28 cellular contexts compared by ENCODE assay signal in genomic region chr2:178056345-178056744, GRCh38. TPM values are rescaled to one million over a fixed set of nuclear protein-coding genes. Genes with fewer than 3 reads are reported as not detected.
"Had no signal": no experiment of that assay in that cellular context is flagged by ENCODE, and none has a peak within 500 bp of the region (broad histone marks: within the 10 kb centered on the region; RNA-seq: fewer than 3 reads in every experiment).

No MANE protein-coding gene starts in this region.

- H3K4me3 ChIP-seq: stomach, suprapubic skin, testis, thoracic aorta, thyroid gland, tibial artery, transverse colon, upper lobe of left lung, upper lobe of right lung, uterus, vagina had no signal

- H3K9me3 ChIP-seq: stomach, suprapubic skin, testis, thoracic aorta, thyroid gland, tibial artery, transverse colon, upper lobe of left lung, upper lobe of right lung, uterus, vagina had no signal

- H3K27me3 ChIP-seq: stomach, suprapubic skin, testis, thyroid gland, tibial artery, transverse colon, upper lobe of left lung, upper lobe of right lung, uterus, vagina had no signal

- H3K4me3 Mint-ChIP-seq: stimulated activated effector memory CD8-positive, alpha-beta T cell treated with anti-CD3 and anti-CD28 coated beads, Interleukin-12 subunit alpha, Interleukin-12 subunit beta, amount 100 ng/mL, for 72 hours; stimulated activated memory B cell treated with anti-CD40 and anti-IgM and Interleukin-4, amounts not matched to agents 10 μg/mL and 1 μg/mL and 100 μg/mL, for 72 hours; stimulated activated naive CD8-positive, alpha-beta T cell treated with anti-CD3 and anti-CD28 coated beads, Interleukin-15, amount 100 ng/mL, for 72 hours; stimulated activated naive CD8-positive, alpha-beta T cell treated with anti-CD3 and anti-CD28 coated beads, Interleukin-15, Interleukin-2, amounts not matched to agents 100 ng/mL and 50 ng/mL, for 24 hours; type B pancreatic cell had no signal

- H3K36me3 ChIP-seq: stomach, suprapubic skin, thoracic aorta, thyroid gland, tibial artery, transverse colon, upper lobe of left lung, upper lobe of right lung, uterus, vagina had no signal

- H3K36me3 Mint-ChIP-seq: stimulated activated effector memory CD8-positive, alpha-beta T cell treated with anti-CD3 and anti-CD28 coated beads, Interleukin-12 subunit alpha, Interleukin-12 subunit beta, amount 100 ng/mL, for 72 hours; stimulated activated memory B cell treated with anti-CD40 and anti-IgM and Interleukin-4, amounts not matched to agents 10 μg/mL and 1 μg/mL and 100 μg/mL, for 72 hours; type B pancreatic cell had no signal

- H3K4me1 Mint-ChIP-seq: stimulated activated effector memory CD8-positive, alpha-beta T cell treated with anti-CD3 and anti-CD28 coated beads, Interleukin-12 subunit alpha, Interleukin-12 subunit beta, amount 100 ng/mL, for 72 hours; stimulated activated memory B cell treated with anti-CD40 and anti-IgM and Interleukin-4, amounts not matched to agents 10 μg/mL and 1 μg/mL and 100 μg/mL, for 72 hours; stimulated activated naive CD8-positive, alpha-beta T cell treated with anti-CD3 and anti-CD28 coated beads, Interleukin-15, amount 100 ng/mL, for 72 hours had no signal

- H3K4me1 ChIP-seq: stomach, suprapubic skin, testis, tibial artery, transverse colon, upper lobe of left lung, upper lobe of right lung, uterus, vagina had no signal

- H3K27me3 Mint-ChIP-seq: stimulated activated memory B cell treated with anti-CD40 and anti-IgM and Interleukin-4, amounts not matched to agents 10 μg/mL and 1 μg/mL and 100 μg/mL, for 72 hours; stimulated activated naive CD8-positive, alpha-beta T cell treated with anti-CD3 and anti-CD28 coated beads, Interleukin-15, Interleukin-2, amounts not matched to agents 100 ng/mL and 50 ng/mL, for 24 hours had no signal

- H3K27ac Mint-ChIP-seq: stimulated activated effector memory CD8-positive, alpha-beta T cell treated with anti-CD3 and anti-CD28 coated beads, Interleukin-12 subunit alpha, Interleukin-12 subunit beta, amount 100 ng/mL, for 72 hours; stimulated activated memory B cell treated with anti-CD40 and anti-IgM and Interleukin-4, amounts not matched to agents 10 μg/mL and 1 μg/mL and 100 μg/mL, for 72 hours; stimulated activated naive CD8-positive, alpha-beta T cell treated with anti-CD3 and anti-CD28 coated beads, Interleukin-15, amount 100 ng/mL, for 72 hours; stimulated activated naive CD8-positive, alpha-beta T cell treated with anti-CD3 and anti-CD28 coated beads, Interleukin-15, Interleukin-2, amounts not matched to agents 100 ng/mL and 50 ng/mL, for 24 hours; type B pancreatic cell had no signal

- DNase-seq: stimulated activated CD4-positive, alpha-beta T cell treated with anti-CD3 and anti-CD28 coated beads, Interleukin-2, amount 100 ng/mL, for 24 hours; stimulated activated CD4-positive, alpha-beta T cell treated with anti-CD3 and anti-CD28 coated beads, Interleukin-2, amount 100 ng/mL, for 48 hours; stimulated activated CD4-positive, alpha-beta T cell treated with anti-CD3 and anti-CD28 coated beads, Interleukin-4, amount 100 ng/mL, for 1 hour; stimulated activated CD4-positive, alpha-beta T cell treated with anti-CD3 and anti-CD28 coated beads, Interleukin-4, amount 100 ng/mL, for 24 hours; stimulated activated CD4-positive, alpha-beta T cell treated with anti-CD3 and anti-CD28 coated beads, Interleukin-4, amount 100 ng/mL, for 4 hours; stimulated activated CD8-positive, alpha-beta memory T cell treated with anti-CD3 and anti-CD28 coated beads, Interleukin-4, amount 100 ng/mL, for 48 hours; stimulated activated naive CD4-positive, alpha-beta T cell; stimulated activated naive CD4-positive, alpha-beta T cell treated with Interleukin-2 at 50 U/mL for 16 hours; stimulated activated naive CD8-positive, alpha-beta T cell treated with anti-CD3 and anti-CD28 coated beads, Interleukin-15, amount 100 ng/mL, for 72 hours; stimulated activated naive CD8-positive, alpha-beta T cell treated with anti-CD3 and anti-CD28 coated beads, Interleukin-15, Interleukin-2, amounts not matched to agents 100 U/mL and 50 U/mL, for 24 hours; stomach; substantia nigra; testis; thyroid gland; tibial artery; transverse colon; trophoblast cell; upper lobe of left lung; upper lobe of right lung; uterus had no signal

- FAIRE-seq: urothelium cell line had no signal

- H3K27ac ChIP-seq: stomach, suprapubic skin, testis, thoracic aorta, thyroid gland, tibial artery, transverse colon, upper lobe of left lung, upper lobe of right lung, uterus, vagina had no signal

- ATAC-seq: stimulated activated effector memory CD8-positive, alpha-beta T cell treated with anti-CD3 and anti-CD28 coated beads, Interleukin-12 subunit alpha, Interleukin-12 subunit beta, amount 100 ng/mL, for 72 hours; stimulated activated memory B cell treated with anti-CD40 and anti-IgM and Interleukin-4, amounts not matched to agents 10 μg/mL and 1 μg/mL and 100 μg/mL, for 72 hours; stimulated activated naive CD8-positive, alpha-beta T cell treated with anti-CD3 and anti-CD28 coated beads, Interleukin-15, amount 100 ng/mL, for 72 hours; stimulated activated naive CD8-positive, alpha-beta T cell treated with anti-CD3 and anti-CD28 coated beads, Interleukin-15, Interleukin-2, amounts not matched to agents 100 U/mL and 50 U/mL, for 24 hours; upper lobe of right lung had no signal

- H3K9me3 Mint-ChIP-seq: stimulated activated effector memory CD8-positive, alpha-beta T cell treated with anti-CD3 and anti-CD28 coated beads, Interleukin-12 subunit alpha, Interleukin-12 subunit beta, amount 100 ng/mL, for 72 hours; stimulated activated memory B cell treated with anti-CD40 and anti-IgM and Interleukin-4, amounts not matched to agents 10 μg/mL and 1 μg/mL and 100 μg/mL, for 72 hours; stimulated activated naive CD8-positive, alpha-beta T cell treated with anti-CD3 and anti-CD28 coated beads, Interleukin-15, amount 100 ng/mL, for 72 hours; stimulated activated naive CD8-positive, alpha-beta T cell treated with anti-CD3 and anti-CD28 coated beads, Interleukin-15, Interleukin-2, amounts not matched to agents 100 ng/mL and 50 ng/mL, for 24 hours; type B pancreatic cell had no signal

RNA-seq across cellular contexts. Expression of gene PDE11A, which starts 16.2 kb away (rescaled TPM):
- total RNA-seq: upper lobe of right lung had no signal
